ENCODE assay signal across 25 cellular contexts in the genomic region with DNA sequence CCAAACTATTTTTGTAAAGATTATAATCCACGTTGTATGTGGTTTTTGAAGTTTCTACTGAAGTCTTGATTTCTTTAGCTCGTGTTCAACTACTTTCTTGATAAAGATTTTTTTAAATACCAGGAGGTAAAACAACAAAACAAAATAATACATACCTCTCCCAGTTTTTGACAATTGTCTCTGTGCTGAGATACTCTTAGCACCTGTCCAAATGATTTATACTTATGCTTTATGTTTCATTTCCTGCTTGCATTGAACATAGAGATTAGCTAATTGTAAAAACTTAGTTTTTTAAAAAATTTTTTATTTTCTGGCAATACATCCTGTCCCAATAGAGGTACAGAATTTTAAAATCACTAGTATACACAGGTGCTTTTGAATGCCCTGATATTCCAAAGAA.
"Had no signal": no experiment of that assay in that cellular context is flagged by ENCODE, and none has a peak within 500 bp of the region (broad histone marks: within the 10 kb centered on the region; RNA-seq: fewer than 3 reads in every experiment).

No MANE protein-coding gene starts in this region.

- H3K27me3 ChIP-seq: esophagus squamous epithelium, heart right ventricle, left lung, sigmoid colon, stomach, thyroid gland had no signal

- H3K4me3 ChIP-seq: esophagus squamous epithelium, heart right ventricle, left lung, prostate gland, sigmoid colon, stomach, thyroid gland had no signal

- ATAC-seq: effector memory CD8-positive, alpha-beta T cell; heart right ventricle; left cardiac atrium; left lung; naive thymus-derived CD8-positive, alpha-beta T cell; right cardiac atrium; stimulated activated effector memory CD8-positive, alpha-beta T cell treated with anti-CD3 and anti-CD28 coated beads, Interleukin-12 subunit alpha, Interleukin-12 subunit beta, amount 100 ng/mL, for 72 hours had no signal

- DNase-seq: cortex of kidney; effector memory CD8-positive, alpha-beta T cell; erythroblast; esophagus squamous epithelium; foreskin melanocyte; glutamatergic neuron; heart right ventricle; hippocampal formation; left cardiac atrium; left lung; mesendoderm; midbrain; naive thymus-derived CD8-positive, alpha-beta T cell; nephron progenitor cell; nucleus accumbens; right cardiac atrium; sigmoid colon; stimulated activated CD4-positive, alpha-beta T cell treated with anti-CD3 and anti-CD28 coated beads, Interleukin-2, amount 100 ng/mL, for 24 hours; stimulated activated CD4-positive, alpha-beta T cell treated with anti-CD3 and anti-CD28 coated beads, Interleukin-4, amount 100 ng/mL, for 24 hours; stimulated activated naive CD4-positive, alpha-beta T cell treated with Interleukin-2 at 50 U/mL for 16 hours; stomach; thyroid gland; trophoblast cell had no signal

- H3K27ac ChIP-seq: esophagus squamous epithelium, heart right ventricle, left lung, prostate gland, sigmoid colon, stomach, thyroid gland had no signal

- H3K36me3 ChIP-seq: esophagus squamous epithelium, heart right ventricle, left lung, prostate gland, sigmoid colon, stomach, thyroid gland had no signal

- H3K4me1 ChIP-seq: esophagus squamous epithelium, heart right ventricle, left lung, prostate gland, sigmoid colon, stomach, thyroid gland had no signal

- H3K9me3 ChIP-seq: prostate gland, sigmoid colon, thyroid gland had no signal
